In genomic region chr1:17919525-17920439, GRCh38 we compare ENCODE assay signal across 8 cellular contexts.
DNase-seq lines count a peak whose midpoint lies in the region; TF ChIP-seq lines count a peak whose summit lies in the region.

No MANE protein-coding gene starts in this region.

- peaks cover 20% of the 10 kb centered on the region for H3K27me3 ChIP-seq in osteoblast (ENCODE audit: insufficient read depth, low read length)
- H3K27me3 ChIP-seq in tibial nerve: peaks cover 0 to 23% of the 10 kb centered on the region in 2 donors

- no peak overlapping the region for H3K4me2 ChIP-seq in osteoblast (ENCODE audit: insufficient read depth, low read length)

- H4K20me1 ChIP-seq in osteoblast (ENCODE audit: insufficient read depth, low read length): no peaks in the 10 kb centered on the region

- H3K36me3 ChIP-seq in osteoblast (ENCODE audit: insufficient read depth, low read length): no peaks in the 10 kb centered on the region
- no peaks in the 10 kb centered on the region for H3K36me3 ChIP-seq in tibial nerve

- TF ChIP-seq EP300 in tibial nerve (IDR thresholded peaks at IDR 0.05): no peak

- H3K9me3 ChIP-seq in osteoblast (ENCODE audit: low read depth, low read length): no peaks in the 10 kb centered on the region
- no peaks in the 10 kb centered on the region for H3K9me3 ChIP-seq in tibial nerve

- no peak overlapping the region for H2AFZ ChIP-seq in osteoblast (ENCODE audit: low read length)

- H3K4me1 ChIP-seq in osteoblast (ENCODE audit: insufficient read depth, low read length) (no peaks in the 10 kb centered on the region), tibial nerve (no peaks in the 10 kb centered on the region)

- 36 to 43% methylated on average over 10 of the region's 10 CpGs for WGBS in tibial nerve, 2 donors

- TF ChIP-seq CTCF in osteoblast (IDR thresholded peaks at IDR 0.05; ENCODE audit: extremely low read depth, low read depth, low read length) (peak; percentile 21), tibial nerve (IDR thresholded peaks at IDR 0.05) (no peak)

- H3K4me3 ChIP-seq in osteoblast (ENCODE audit: insufficient read depth, low read length) (no peak overlapping the region), tibial nerve (no peak overlapping the region)

- no peaks in the 10 kb centered on the region for H3K79me2 ChIP-seq in osteoblast (ENCODE audit: insufficient read depth, low read length)

- DNase-seq in NCI-H2107 treated with DMSO at 0.1 percent for 48 hours (lab: John Stamatoyannopoulos, UW; ENCODE audit: unreplicated experiment) (peak; percentile 22), NCI-H2107 (lab: John Stamatoyannopoulos, UW) (no peak), M059J (ENCODE audit: low read depth) (peak; percentile 47), cerebellar cortex (ENCODE audit: low spot score) (peak; percentile 68), osteoblast (ENCODE audit: insufficient read length, low spot score, missing footprints) (peak; percentile 75), tibial nerve (ENCODE audit: low spot score in 2 of 2) (no peak), COLO829 (ENCODE audit: low spot score) (no peak), T-helper 1 cell (no peak)

- H3K27ac ChIP-seq in osteoblast (ENCODE audit: low read depth, low read length) (no peak overlapping the region), tibial nerve (no peak overlapping the region)

- TF ChIP-seq POLR2A in tibial nerve (IDR thresholded peaks at IDR 0.05): no peak

Comparison
In these comparisons a context has a peak if more than half of its experiments do, and no peak if none do; other contexts are left out.
1. DNase-seq: peak in NCI-H2107 treated with DMSO at 0.1 percent for 48 hours (single experiment), M059J (single experiment), cerebellar cortex (single experiment) and osteoblast (single experiment); none in NCI-H2107 (single experiment), tibial nerve (0 of 2), COLO829 (single experiment) and T-helper 1 cell (0 of 5).